Comparison of ENCODE assay signal across 10 cellular contexts in genomic region chr7:37311282-37311868, GRCh38.
A peak's percentile ranks its signal among the peaks of the same experiment; 100 is the strongest.
DNase-seq lines count a peak whose midpoint lies in the region; ATAC-seq and TF ChIP-seq lines count a peak whose summit lies in the region.
"Had no signal": no experiment of that assay in that cellular context is flagged by ENCODE, and none has a peak within 500 bp of the region (broad histone marks: within the 10 kb centered on the region; RNA-seq: fewer than 3 reads in every experiment).

No MANE protein-coding gene starts in this region.

- H3K27ac ChIP-seq in heart left ventricle (peak overlapping the region in 1 of 12 donors; percentile 53), right atrium auricular region (no peak overlapping the region), left lung (peak overlapping the region; percentile 29 to 87), upper lobe of left lung (peak overlapping the region; percentile 19 to 80 (median 53))
- H3K27ac ChIP-seq: SK-N-MC had no signal

- peaks cover 54% of the 10 kb centered on the region for H3K4me1 Mint-ChIP-seq in activated T-helper 1 cell treated with anti-CD3 and anti-CD28 coated beads, Interleukin-12 subunit alpha, Interleukin-12 subunit beta, Interleukin-2, Interleukin-4 antibody, amounts not matched to agents 30 ng/mL and 10 ng/mL and 1 ng/mL, durations not matched to agents 14 hours and 24 hours and 36 hours (ENCODE audit: low read depth)
- H3K4me1 Mint-ChIP-seq in nephron progenitor cell: peaks cover 48% of the 10 kb centered on the region

- H3K4me3 ChIP-seq in heart left ventricle (no peak overlapping the region), right atrium auricular region (no peak overlapping the region), left lung (no peak overlapping the region), upper lobe of left lung (no peak overlapping the region)
- H3K4me3 ChIP-seq: BLaER1 treated with 17β-estradiol and CSF1 and Interleukin-3, amounts not matched to agents 10 nM and 100 nM; SK-N-MC had no signal

- ATAC-seq in heart left ventricle (peak in 3 of 4 donors; percentile 28 to 57 (median 49)), left lung (peak; percentile 69), upper lobe of left lung (ENCODE audit: low FRiP score in 2 of 2) (peak; percentile 36 to 82), GM19324 (IDR thresholded peaks at IDR 0.05; ENCODE audit: low FRiP score, unreplicated experiment) (no peak)

- H3K27me3 ChIP-seq in heart left ventricle (no peaks in the 10 kb centered on the region), right atrium auricular region (no peaks in the 10 kb centered on the region), left lung (no peaks in the 10 kb centered on the region), upper lobe of left lung (no peaks in the 10 kb centered on the region)
- H3K27me3 ChIP-seq: BLaER1 treated with 17β-estradiol and CSF1 and Interleukin-3, amounts not matched to agents 10 nM and 100 nM had no signal

- no peak for TF ChIP-seq EP300 in upper lobe of left lung (IDR thresholded peaks at IDR 0.05)

- TF ChIP-seq CTCF in heart left ventricle (IDR thresholded peaks at IDR 0.05) (no peak), right atrium auricular region (IDR thresholded peaks at IDR 0.05) (no peak), left lung (IDR thresholded peaks at IDR 0.05) (no peak), upper lobe of left lung (IDR thresholded peaks at IDR 0.05) (no peak), nephron progenitor cell (IDR thresholded peaks at IDR 0.05) (no peak)

- WGBS in heart left ventricle, 4 donors: 59 to 81% (median 77%) methylated on average over 7 of the region's 7 CpGs
- WGBS in upper lobe of left lung, 2 donors: 44 to 46% methylated on average over 7 of the region's 7 CpGs

- TF ChIP-seq POLR2A in heart left ventricle (IDR thresholded peaks at IDR 0.05): no peak
- TF ChIP-seq POLR2A in upper lobe of left lung (IDR thresholded peaks at IDR 0.05): no peak

- intact Hi-C loops in heart left ventricle (cut with DNase I) (no loop called here), left lung (cut with DNase I) (no loop called here)
- intact Hi-C loops in activated T-helper 1 cell treated with anti-CD3 and anti-CD28 coated beads, Interleukin-12 subunit alpha, Interleukin-12 subunit beta, Interleukin-2, Interleukin-4 antibody, amounts not matched to agents 30 ng/mL and 10 ng/mL and 1 ng/mL, durations not matched to agents 14 hours and 24 hours and 36 hours (cut with micrococcal nuclease): loop anchor here (1.0 kb wide), 2 partner anchors 30 to 43 kb away; no protein-coding TSS in a partner anchor

- no peaks in the 10 kb centered on the region for H3K27me3 Mint-ChIP-seq in activated T-helper 1 cell treated with anti-CD3 and anti-CD28 coated beads, Interleukin-12 subunit alpha, Interleukin-12 subunit beta, Interleukin-2, Interleukin-4 antibody, amounts not matched to agents 30 ng/mL and 10 ng/mL and 1 ng/mL, durations not matched to agents 14 hours and 24 hours and 36 hours (ENCODE audit: insufficient read depth)
- peaks cover 3% of the 10 kb centered on the region for H3K27me3 Mint-ChIP-seq in nephron progenitor cell (ENCODE audit: low read depth, poor library complexity)

- no peaks in the 10 kb centered on the region for H3K9me3 ChIP-seq in heart left ventricle
- H3K9me3 ChIP-seq in right atrium auricular region: no peaks in the 10 kb centered on the region
- H3K9me3 ChIP-seq in left lung: no peaks in the 10 kb centered on the region
- H3K9me3 ChIP-seq in upper lobe of left lung: no peaks in the 10 kb centered on the region

- peaks cover 66% of the 10 kb centered on the region for H3K36me3 Mint-ChIP-seq in activated T-helper 1 cell treated with anti-CD3 and anti-CD28 coated beads, Interleukin-12 subunit alpha, Interleukin-12 subunit beta, Interleukin-2, Interleukin-4 antibody, amounts not matched to agents 30 ng/mL and 10 ng/mL and 1 ng/mL, durations not matched to agents 14 hours and 24 hours and 36 hours (ENCODE audit: low read depth)
- H3K36me3 Mint-ChIP-seq in nephron progenitor cell (ENCODE audit: low read depth): peaks cover 13% of the 10 kb centered on the region

- peaks cover 22% of the 10 kb centered on the region for H3K9me3 Mint-ChIP-seq in activated T-helper 1 cell treated with anti-CD3 and anti-CD28 coated beads, Interleukin-12 subunit alpha, Interleukin-12 subunit beta, Interleukin-2, Interleukin-4 antibody, amounts not matched to agents 30 ng/mL and 10 ng/mL and 1 ng/mL, durations not matched to agents 14 hours and 24 hours and 36 hours
- H3K9me3 Mint-ChIP-seq in nephron progenitor cell: peaks cover 4% of the 10 kb centered on the region

- H3K4me1 ChIP-seq in heart left ventricle (peaks cover 0 to 46% (median 0%) of the 10 kb centered on the region in 12 donors), right atrium auricular region (peaks cover 0 to 9% of the 10 kb centered on the region in 2 donors), left lung (peaks cover 5 to 48% of the 10 kb centered on the region in 2 donors), upper lobe of left lung (peaks cover 11 to 20% (median 17%) of the 10 kb centered on the region in 4 donors)

- DNase-seq in heart left ventricle (peak in 1 of 5 donors; percentile 43), right atrium auricular region (ENCODE audit: low spot score) (no peak), left lung (no peak), upper lobe of left lung (peak in 1 of 2 donors; percentile 44), NCI-H774 (lab: John Stamatoyannopoulos, UW) (no peak), nephron progenitor cell (no peak)
- no peak for DNase-seq in activated T-helper 1 cell treated with anti-CD3 and anti-CD28 coated beads, Interleukin-12 subunit alpha, Interleukin-12 subunit beta, Interleukin-2, Interleukin-4 antibody, amounts not matched to agents 30 ng/mL and 10 ng/mL and 1 ng/mL, durations not matched to agents 14 hours and 24 hours and 36 hours (ENCODE audit: low spot score)

- H3K36me3 ChIP-seq in heart left ventricle (peaks cover 0 to 17% (median 0%) of the 10 kb centered on the region in 9 donors), right atrium auricular region (no peaks in the 10 kb centered on the region), left lung (no peaks in the 10 kb centered on the region), upper lobe of left lung (no peaks in the 10 kb centered on the region)

- H3K27ac Mint-ChIP-seq in activated T-helper 1 cell treated with anti-CD3 and anti-CD28 coated beads, Interleukin-12 subunit alpha, Interleukin-12 subunit beta, Interleukin-2, Interleukin-4 antibody, amounts not matched to agents 30 ng/mL and 10 ng/mL and 1 ng/mL, durations not matched to agents 14 hours and 24 hours and 36 hours: peak overlapping the region; percentile 87
- no peak overlapping the region for H3K27ac Mint-ChIP-seq in nephron progenitor cell

- H3K4me3 Mint-ChIP-seq in activated T-helper 1 cell treated with anti-CD3 and anti-CD28 coated beads, Interleukin-12 subunit alpha, Interleukin-12 subunit beta, Interleukin-2, Interleukin-4 antibody, amounts not matched to agents 30 ng/mL and 10 ng/mL and 1 ng/mL, durations not matched to agents 14 hours and 24 hours and 36 hours: peak overlapping the region; percentile 9
- no peak overlapping the region for H3K4me3 Mint-ChIP-seq in nephron progenitor cell

Comparison
In these comparisons a context has a peak if more than half of its experiments do, and no peak if none do; other contexts are left out.
1. H3K27ac ChIP-seq: peak in left lung (2 of 2) and upper lobe of left lung (4 of 4); none in right atrium auricular region (0 of 2).